In the genomic region with DNA sequence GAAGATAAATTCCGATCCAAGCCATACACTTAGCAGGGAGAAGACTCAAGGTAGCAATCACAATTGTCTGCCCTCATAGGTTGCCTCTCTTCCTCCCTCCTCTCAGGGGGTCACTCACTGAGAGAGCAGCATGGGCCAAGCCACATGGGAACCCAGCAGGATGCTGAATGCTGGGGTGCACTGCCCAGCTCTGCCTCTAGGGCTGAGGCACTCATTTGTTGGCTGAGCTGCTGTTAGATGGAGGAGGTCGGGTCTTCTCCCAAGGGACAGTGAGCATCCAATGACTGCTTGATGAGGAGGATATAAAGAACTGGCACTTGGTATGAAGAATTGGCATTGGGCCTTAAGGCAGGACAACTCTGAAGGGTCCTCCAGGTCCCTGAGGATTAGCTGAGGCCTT, we compare ENCODE assay signal across 10 cellular contexts.
DNase-seq lines count a peak whose midpoint lies in the region; ATAC-seq, FAIRE-seq and TF ChIP-seq lines count a peak whose summit lies in the region.
"Had no signal": no experiment of that assay in that cellular context is flagged by ENCODE, and none has a peak within 500 bp of the region (broad histone marks: within the 10 kb centered on the region; RNA-seq: fewer than 3 reads in every experiment).

No MANE protein-coding gene starts in this region.

- DNase-seq in activated CD8-positive, alpha-beta T cell treated with anti-CD3 and anti-CD28 coated beads for 36 hours: peak; percentile 27
- no peak for DNase-seq in activated CD8-positive, alpha-beta T cell treated with anti-CD3 and anti-CD28 coated beads, Interleukin-2, amount 10 ng/mL, durations not matched to agents 7 days and 5 days
- DNase-seq in bronchial epithelial cell (ENCODE audit: low read depth) (no peak), NCI-H187 (lab: John Stamatoyannopoulos, UW) (no peak), HK-2 (ENCODE audit: unreplicated experiment) (no peak)
- DNase-seq in stimulated activated CD8-positive, alpha-beta memory T cell treated with anti-CD3 and anti-CD28 coated beads, Interleukin-4, amount 100 ng/mL, for 48 hours: peak; percentile 24
- DNase-seq: activated naive CD4-positive, alpha-beta T cell; CD8-positive, alpha-beta memory T cell had no signal

- H3K36me3 ChIP-seq in bronchial epithelial cell (ENCODE audit: control insufficient read depth, insufficient read depth, low read length): no peaks in the 10 kb centered on the region

- no peaks in the 10 kb centered on the region for H3K4me1 Mint-ChIP-seq in activated CD8-positive, alpha-beta T cell treated with anti-CD3 and anti-CD28 coated beads for 36 hours (ENCODE audit: low read depth)
- no peaks in the 10 kb centered on the region for H3K4me1 Mint-ChIP-seq in activated CD8-positive, alpha-beta T cell treated with anti-CD3 and anti-CD28 coated beads, Interleukin-2, amount 10 ng/mL, durations not matched to agents 7 days and 5 days (ENCODE audit: low read depth)
- no peaks in the 10 kb centered on the region for H3K4me1 Mint-ChIP-seq in stimulated activated memory B cell treated with anti-CD40 and anti-IgM and Interleukin-4, amounts not matched to agents 10 μg/mL and 1 μg/mL and 100 μg/mL, for 72 hours
- H3K4me1 Mint-ChIP-seq: CD8-positive, alpha-beta memory T cell had no signal

- H3K4me3 ChIP-seq in bronchial epithelial cell (ENCODE audit: low read depth, low read length): no peak overlapping the region

- CTCF ChIA-PET in activated CD8-positive, alpha-beta T cell treated with anti-CD3 and anti-CD28 coated beads for 36 hours (lab: Charles Lee): interaction anchor here (1.0 to 1.8 kb wide), 3 partner anchors 11 to 84 kb away, joined by 4 to 5 read pairs (median 4); no protein-coding TSS in a partner anchor
- CTCF ChIA-PET in activated CD8-positive, alpha-beta T cell treated with anti-CD3 and anti-CD28 coated beads, Interleukin-2, amount 10 ng/mL, durations not matched to agents 7 days and 5 days (lab: Charles Lee): interaction anchor here (1.0 kb wide), 1 partner anchor 16 kb away, joined by 3 read pairs; no protein-coding TSS in a partner anchor

- H3K27me3 Mint-ChIP-seq in activated CD8-positive, alpha-beta T cell treated with anti-CD3 and anti-CD28 coated beads for 36 hours: peaks cover 1% of the 10 kb centered on the region
- H3K27me3 Mint-ChIP-seq in activated CD8-positive, alpha-beta T cell treated with anti-CD3 and anti-CD28 coated beads, Interleukin-2, amount 10 ng/mL, durations not matched to agents 7 days and 5 days (ENCODE audit: low read depth): peaks cover 4% of the 10 kb centered on the region
- H3K27me3 Mint-ChIP-seq in stimulated activated memory B cell treated with anti-CD40 and anti-IgM and Interleukin-4, amounts not matched to agents 10 μg/mL and 1 μg/mL and 100 μg/mL, for 72 hours: peaks cover 12% of the 10 kb centered on the region

- POLR2A ChIA-PET in activated CD8-positive, alpha-beta T cell treated with anti-CD3 and anti-CD28 coated beads for 36 hours (lab: Charles Lee): no interaction called here
- POLR2A ChIA-PET in activated CD8-positive, alpha-beta T cell treated with anti-CD3 and anti-CD28 coated beads, Interleukin-2, amount 10 ng/mL, durations not matched to agents 7 days and 5 days (lab: Charles Lee): no interaction called here

- no peaks in the 10 kb centered on the region for H3K9me3 Mint-ChIP-seq in activated CD8-positive, alpha-beta T cell treated with anti-CD3 and anti-CD28 coated beads for 36 hours
- H3K9me3 Mint-ChIP-seq in activated CD8-positive, alpha-beta T cell treated with anti-CD3 and anti-CD28 coated beads, Interleukin-2, amount 10 ng/mL, durations not matched to agents 7 days and 5 days (ENCODE audit: insufficient read depth): no peaks in the 10 kb centered on the region
- no peaks in the 10 kb centered on the region for H3K9me3 Mint-ChIP-seq in stimulated activated memory B cell treated with anti-CD40 and anti-IgM and Interleukin-4, amounts not matched to agents 10 μg/mL and 1 μg/mL and 100 μg/mL, for 72 hours
- H3K9me3 Mint-ChIP-seq: CD8-positive, alpha-beta memory T cell had no signal

- no peak overlapping the region for H3K27ac Mint-ChIP-seq in activated CD8-positive, alpha-beta T cell treated with anti-CD3 and anti-CD28 coated beads for 36 hours
- H3K27ac Mint-ChIP-seq in activated CD8-positive, alpha-beta T cell treated with anti-CD3 and anti-CD28 coated beads, Interleukin-2, amount 10 ng/mL, durations not matched to agents 7 days and 5 days: no peak overlapping the region
- no peak overlapping the region for H3K27ac Mint-ChIP-seq in stimulated activated memory B cell treated with anti-CD40 and anti-IgM and Interleukin-4, amounts not matched to agents 10 μg/mL and 1 μg/mL and 100 μg/mL, for 72 hours
- H3K27ac Mint-ChIP-seq: CD8-positive, alpha-beta memory T cell had no signal

- no peak for TF ChIP-seq CTCF in activated CD8-positive, alpha-beta T cell treated with anti-CD3 and anti-CD28 coated beads for 36 hours (IDR thresholded peaks at IDR 0.05)
- peak; percentile 58 for TF ChIP-seq CTCF in bronchial epithelial cell (IDR thresholded peaks at IDR 0.05; ENCODE audit: insufficient read depth, low read length, severe bottlenecking)

- ATAC-seq in activated CD8-positive, alpha-beta T cell treated with anti-CD3 and anti-CD28 coated beads for 36 hours: no peak
- ATAC-seq in activated CD8-positive, alpha-beta T cell treated with anti-CD3 and anti-CD28 coated beads, Interleukin-2, amount 10 ng/mL, durations not matched to agents 7 days and 5 days: no peak
- peak; percentile 54 for ATAC-seq in HG03442 (IDR thresholded peaks at IDR 0.05; ENCODE audit: unreplicated experiment)
- ATAC-seq in stimulated activated memory B cell treated with anti-CD40 and anti-IgM and Interleukin-4, amounts not matched to agents 10 μg/mL and 1 μg/mL and 100 μg/mL, for 72 hours: no peak

- no peak for FAIRE-seq in bronchial epithelial cell (lab: Jason Lieb, UNC)

- no peaks in the 10 kb centered on the region for H3K27me3 ChIP-seq in bronchial epithelial cell (ENCODE audit: control insufficient read depth, insufficient read depth, low read length)

- intact Hi-C loops in activated CD8-positive, alpha-beta T cell treated with anti-CD3 and anti-CD28 coated beads for 36 hours (cut with micrococcal nuclease): no loop called here

- H3K36me3 Mint-ChIP-seq in activated CD8-positive, alpha-beta T cell treated with anti-CD3 and anti-CD28 coated beads for 36 hours (ENCODE audit: low read depth): no peaks in the 10 kb centered on the region
- no peaks in the 10 kb centered on the region for H3K36me3 Mint-ChIP-seq in activated CD8-positive, alpha-beta T cell treated with anti-CD3 and anti-CD28 coated beads, Interleukin-2, amount 10 ng/mL, durations not matched to agents 7 days and 5 days (ENCODE audit: low read depth)
- H3K36me3 Mint-ChIP-seq in stimulated activated memory B cell treated with anti-CD40 and anti-IgM and Interleukin-4, amounts not matched to agents 10 μg/mL and 1 μg/mL and 100 μg/mL, for 72 hours: no peaks in the 10 kb centered on the region
- H3K36me3 Mint-ChIP-seq: CD8-positive, alpha-beta memory T cell had no signal

- no peak overlapping the region for H3K4me3 Mint-ChIP-seq in activated CD8-positive, alpha-beta T cell treated with anti-CD3 and anti-CD28 coated beads for 36 hours
- H3K4me3 Mint-ChIP-seq in activated CD8-positive, alpha-beta T cell treated with anti-CD3 and anti-CD28 coated beads, Interleukin-2, amount 10 ng/mL, durations not matched to agents 7 days and 5 days: no peak overlapping the region
- no peak overlapping the region for H3K4me3 Mint-ChIP-seq in stimulated activated memory B cell treated with anti-CD40 and anti-IgM and Interleukin-4, amounts not matched to agents 10 μg/mL and 1 μg/mL and 100 μg/mL, for 72 hours
- H3K4me3 Mint-ChIP-seq: CD8-positive, alpha-beta memory T cell had no signal

Comparison
In these comparisons a context has a peak if more than half of its experiments do, and no peak if none do; other contexts are left out.
1. DNase-seq: peak in activated CD8-positive, alpha-beta T cell treated with anti-CD3 and anti-CD28 coated beads for 36 hours (single experiment) and stimulated activated CD8-positive, alpha-beta memory T cell treated with anti-CD3 and anti-CD28 coated beads, Interleukin-4, amount 100 ng/mL, for 48 hours (single experiment); none in activated CD8-positive, alpha-beta T cell treated with anti-CD3 and anti-CD28 coated beads, Interleukin-2, amount 10 ng/mL, durations not matched to agents 7 days and 5 days (single experiment), bronchial epithelial cell (single experiment), NCI-H187 (0 of 2) and HK-2 (single experiment).